8 cellular contexts compared by ENCODE assay signal in the genomic region with DNA sequence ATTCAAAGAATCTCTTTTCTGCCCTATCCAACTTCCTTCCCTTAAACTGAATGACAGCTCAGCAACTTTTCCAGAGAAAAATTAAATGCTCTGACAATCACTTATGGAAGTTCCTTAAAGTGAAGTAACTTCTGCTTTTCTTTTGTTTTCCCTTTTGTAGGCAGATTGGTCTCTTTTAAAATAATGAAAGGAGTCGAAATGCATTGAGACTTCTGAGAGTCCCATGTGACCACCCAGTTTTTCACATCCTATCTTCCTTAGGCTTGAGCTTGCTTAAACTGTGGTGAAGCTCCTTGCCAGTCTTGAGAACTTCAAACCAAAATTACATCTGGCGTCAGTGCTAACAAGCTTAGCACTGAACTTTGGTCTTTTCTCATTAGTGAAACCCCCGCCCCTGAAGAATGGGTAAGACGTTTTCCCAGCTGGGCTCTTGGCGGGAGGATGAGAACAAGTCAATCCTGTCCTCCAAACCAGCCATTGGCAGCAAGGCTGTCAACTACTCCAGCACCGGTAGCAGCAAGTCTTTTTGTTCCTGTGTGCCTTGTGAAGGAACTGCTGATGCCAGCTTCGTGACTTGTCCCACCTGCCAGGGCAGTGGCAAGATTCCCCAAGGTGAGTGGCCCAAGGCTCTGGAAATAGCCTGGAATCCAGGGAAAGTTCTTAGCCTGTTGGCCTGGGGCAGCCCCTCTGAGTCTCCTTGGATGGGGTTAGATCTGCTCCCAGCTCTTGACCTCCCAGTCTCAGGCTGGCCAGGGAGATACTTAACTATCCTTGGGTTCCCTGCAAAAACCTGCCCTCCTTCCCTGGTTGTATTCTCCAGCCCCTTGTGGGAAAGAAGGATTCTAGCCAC. TPM values are rescaled to one million over a fixed set of nuclear protein-coding genes. Genes with fewer than 3 reads are reported as not detected.
DNase-seq lines count a peak whose midpoint lies in the region; ATAC-seq, FAIRE-seq and TF ChIP-seq lines count a peak whose summit lies in the region.

No MANE protein-coding gene starts in this region.

- H3K4me3 ChIP-seq in KMS-11 (IDR thresholded peaks at IDR 0.05; ENCODE audit: insufficient read depth, low read depth, low read length), result no peak overlapping the region
- H3K4me3 ChIP-seq in mucosa of rectum (ENCODE audit: low read length in 2 of 2), result peak overlapping the region; percentile 78 to 86

- POLR2A ChIA-PET in MCF 10A (lab: Yijun Ruan, JAX), result interaction anchor here (0.6 to 1.7 kb wide), 2 partner anchors 15 to 20 kb away, joined by 4 read pairs; no protein-coding TSS in a partner anchor

- H3K4me3 Mint-ChIP-seq in MCF 10A (ENCODE audit: unreplicated experiment), result peak overlapping the region; percentile 69

- CTCF ChIA-PET in MCF 10A (lab: Yijun Ruan, JAX), result interaction anchor here (0.5 to 0.7 kb wide), 2 partner anchors 24 to 29 kb away, joined by 3 read pairs; no protein-coding TSS in a partner anchor

- no peaks in the 10 kb centered on the region for H4K20me1 ChIP-seq in KMS-11 (ENCODE audit: insufficient read depth)

- peak overlapping the region; percentile 28; the same call in 1 of the 2 replicates for H3K27ac ChIP-seq in KMS-11
- peak overlapping the region; percentile 82 to 86 for H3K27ac ChIP-seq in mucosa of rectum (ENCODE audit: low read depth in 2 of 2, low read length in 2 of 2)

- H3K4me1 ChIP-seq in KMS-11 (ENCODE audit: low read depth, poor library complexity, severe bottlenecking) (peaks cover 26% of the 10 kb centered on the region), mucosa of rectum (ENCODE audit: control insufficient read depth in 2 of 2, insufficient read depth in 2 of 2, low read length in 2 of 2) (peaks cover 13 to 21% of the 10 kb centered on the region in 2 donors)

- H3K9ac ChIP-seq in KMS-11 (peak overlapping the region; percentile 38; the same call in 1 of the 2 replicates), mucosa of rectum (ENCODE audit: low read depth in 1 of 2, low read length in 2 of 2) (peak overlapping the region; percentile 17 to 83)

- peaks cover 79% of the 10 kb centered on the region for H3K36me3 Mint-ChIP-seq in MCF 10A (ENCODE audit: insufficient read depth, unreplicated experiment)

- no peaks in the 10 kb centered on the region for H3K9me3 Mint-ChIP-seq in MCF 10A (ENCODE audit: unreplicated experiment)

- H3K27me3 ChIP-seq in KMS-11 (ENCODE audit: insufficient read depth, low read depth), result no peaks in the 10 kb centered on the region
- H3K27me3 ChIP-seq in mucosa of rectum (ENCODE audit: control insufficient read depth in 2 of 2, insufficient read depth in 2 of 2, low read length in 2 of 2), result no peaks in the 10 kb centered on the region

- FAIRE-seq in RCC 7860 (lab: Jason Lieb, UNC), result no peak

- DNase-seq in Ammon's horn (ENCODE audit: low spot score) (peak; percentile 7), MCF 10A (ENCODE audit: unreplicated experiment) (no peak), kidney glomerular epithelial cell (lab: John Stamatoyannopoulos, UW) (no peak), RCC 7860 (ENCODE audit: low spot score) (no peak)

- no TSS peak for BruUV-seq in MCF 10A (replicated peaks; lab: Mats Ljungman, UMichigan)

- peak overlapping the region; percentile 71 for H3K27ac Mint-ChIP-seq in MCF 10A (ENCODE audit: low read depth, unreplicated experiment)

- H3K27me3 Mint-ChIP-seq in MCF 10A (ENCODE audit: insufficient read depth, unreplicated experiment), result no peaks in the 10 kb centered on the region

- H2AFZ ChIP-seq in KMS-11 (ENCODE audit: low read depth), result peak overlapping the region; percentile 82; the same call in 1 of the 2 replicates

- no peaks in the 10 kb centered on the region for H3K9me3 ChIP-seq in mucosa of rectum (ENCODE audit: control insufficient read depth in 2 of 2, low read length in 2 of 2)

- peak overlapping the region; percentile 70 for H3K4me2 ChIP-seq in KMS-11

- TF ChIP-seq CTCF in KMS-11 (conservative IDR thresholded peaks at IDR 0.05; ENCODE audit: low read depth, low read length) (no peak), MCF 10A (IDR thresholded peaks at IDR 0.05; ENCODE audit: unreplicated experiment) (no peak)

- ATAC-seq in GM18498 (IDR thresholded peaks at IDR 0.05; ENCODE audit: unreplicated experiment), result no peak
- no peak for ATAC-seq in HG02884 (IDR thresholded peaks at IDR 0.05; ENCODE audit: unreplicated experiment)

- intact Hi-C loops in MCF 10A (cut with micrococcal nuclease), result loop anchor here (5.0 kb wide), 1 partner anchor 191 kb away; a partner anchor contains a TSS

- H3K36me3 ChIP-seq in KMS-11 (ENCODE audit: insufficient read depth), result no peaks in the 10 kb centered on the region
- H3K36me3 ChIP-seq in mucosa of rectum (ENCODE audit: control insufficient read depth in 2 of 2, insufficient read depth in 2 of 2, low read length in 2 of 2), result peaks cover 19 to 42% of the 10 kb centered on the region in 2 donors

- no peaks in the 10 kb centered on the region for H3K79me2 ChIP-seq in KMS-11 (ENCODE audit: insufficient read depth, low read depth)

- peaks cover 8% of the 10 kb centered on the region for H3K4me1 Mint-ChIP-seq in MCF 10A (ENCODE audit: insufficient read depth, unreplicated experiment)

RNA-seq across cellular contexts. Expression of a gene that starts 1.2 kb away (rescaled TPM):
- total RNA-seq in MCF 10A (2022), result 2.1 and 2.2 TPM in 2 replicates

RNA-seq across cellular contexts. Expression of a gene that starts 15.6 kb away (rescaled TPM):
- not detected in 2 replicates for total RNA-seq in MCF 10A (2022)

RNA-seq across cellular contexts. Expression of a gene that starts 20.9 kb away (rescaled TPM):
- total RNA-seq in MCF 10A (2022), result 4,245 and 4,277 TPM in 2 replicates

RNA-seq across cellular contexts. Expression of a gene that starts 41.9 kb away (rescaled TPM):
- 105 and 106 TPM in 2 replicates for total RNA-seq in MCF 10A (2022)
